Comparison of ENCODE assay signal across 34 cellular contexts in the genomic region with DNA sequence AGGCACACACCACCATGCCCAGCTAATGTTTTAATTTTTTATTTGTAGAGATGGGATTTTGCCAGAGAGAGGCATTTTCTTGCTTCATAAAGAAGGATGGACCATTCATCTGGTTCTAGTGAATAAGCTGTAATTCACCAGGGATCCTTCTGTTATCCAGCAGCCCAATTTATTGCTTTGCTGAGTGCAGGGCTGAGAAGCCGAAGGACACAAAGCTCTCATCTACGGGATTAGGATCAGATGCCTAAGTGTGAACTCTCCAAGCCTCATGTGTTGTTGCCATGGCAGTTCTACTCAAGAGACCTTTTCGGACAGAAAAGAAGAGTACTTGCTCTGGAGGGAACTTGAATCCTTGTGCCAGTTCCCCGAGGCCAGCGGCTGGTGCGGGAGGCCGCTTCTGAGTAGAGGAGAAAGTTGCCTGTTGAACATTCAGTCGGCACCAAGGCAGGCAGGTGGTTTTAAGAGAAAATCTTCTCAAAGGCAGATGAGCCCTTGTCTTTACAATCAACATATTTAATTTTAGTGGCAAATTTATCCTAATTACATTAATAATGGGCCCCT.
"Had no signal": no experiment of that assay in that cellular context is flagged by ENCODE, and none has a peak within 500 bp of the region (broad histone marks: within the 10 kb centered on the region; RNA-seq: fewer than 3 reads in every experiment).

No MANE protein-coding gene starts in this region.

- H3K27me3 Mint-ChIP-seq: activated naive CD8-positive, alpha-beta T cell treated with anti-CD3 and anti-CD28 coated beads for 36 hours; stimulated activated naive CD8-positive, alpha-beta T cell treated with anti-CD3 and anti-CD28 coated beads, Interleukin-15, Interleukin-2, amounts not matched to agents 100 ng/mL and 50 ng/mL, for 24 hours had no signal

- H3K9me3 Mint-ChIP-seq: activated CD4-positive, alpha-beta T cell treated with anti-CD3 and anti-CD28 coated beads, Interleukin-2, amount 10 ng/mL, durations not matched to agents 7 days and 5 days; activated CD8-positive, alpha-beta T cell treated with anti-CD3 and anti-CD28 coated beads for 36 hours; activated naive CD8-positive, alpha-beta T cell treated with anti-CD3 and anti-CD28 coated beads for 36 hours; activated T-helper 2 cell treated with anti-CD3 and anti-CD28 coated beads, Interferon-gamma antibody, Interleukin-2, Interleukin-4, amounts not matched to agents 10 μg/mL and 5 μg/mL and 100 μg/mL, durations not matched to agents 14 hours and 24 hours and 36 hours; mesothelial cell of epicardium; stimulated activated naive CD8-positive, alpha-beta T cell treated with anti-CD3 and anti-CD28 coated beads, Interleukin-15, Interleukin-2, amounts not matched to agents 100 ng/mL and 50 ng/mL, for 24 hours; type B pancreatic cell; WTC11 had no signal

- H3K4me3 Mint-ChIP-seq: activated CD4-positive, alpha-beta T cell treated with anti-CD3 and anti-CD28 coated beads, Interleukin-2, amount 10 ng/mL, durations not matched to agents 7 days and 5 days; activated CD8-positive, alpha-beta T cell treated with anti-CD3 and anti-CD28 coated beads for 36 hours; activated naive CD8-positive, alpha-beta T cell treated with anti-CD3 and anti-CD28 coated beads for 36 hours; mesothelial cell of epicardium; naive thymus-derived CD4-positive, alpha-beta T cell; stimulated activated naive CD8-positive, alpha-beta T cell treated with anti-CD3 and anti-CD28 coated beads, Interleukin-15, Interleukin-2, amounts not matched to agents 100 ng/mL and 50 ng/mL, for 24 hours; T-helper 17 cell; type B pancreatic cell; WTC11 had no signal

- H3K4me1 ChIP-seq: adrenal gland, body of pancreas, colonic mucosa, gastrocnemius medialis, pancreas, prostate gland, uterus had no signal

- H3K27ac Mint-ChIP-seq: activated CD4-positive, alpha-beta T cell treated with anti-CD3 and anti-CD28 coated beads, Interleukin-2, amount 10 ng/mL, durations not matched to agents 7 days and 5 days; activated CD8-positive, alpha-beta T cell treated with anti-CD3 and anti-CD28 coated beads for 36 hours; activated naive CD8-positive, alpha-beta T cell treated with anti-CD3 and anti-CD28 coated beads for 36 hours; activated T-helper 2 cell treated with anti-CD3 and anti-CD28 coated beads, Interferon-gamma antibody, Interleukin-2, Interleukin-4, amounts not matched to agents 10 μg/mL and 5 μg/mL and 100 μg/mL, durations not matched to agents 14 hours and 24 hours and 36 hours; mesothelial cell of epicardium; naive thymus-derived CD4-positive, alpha-beta T cell; stimulated activated naive CD8-positive, alpha-beta T cell treated with anti-CD3 and anti-CD28 coated beads, Interleukin-15, Interleukin-2, amounts not matched to agents 100 ng/mL and 50 ng/mL, for 24 hours; T-helper 17 cell; type B pancreatic cell; WTC11 had no signal

- H3K4me1 Mint-ChIP-seq: activated CD4-positive, alpha-beta T cell treated with anti-CD3 and anti-CD28 coated beads, Interleukin-2, amount 10 ng/mL, durations not matched to agents 7 days and 5 days; activated naive CD8-positive, alpha-beta T cell treated with anti-CD3 and anti-CD28 coated beads for 36 hours; naive thymus-derived CD4-positive, alpha-beta T cell had no signal

- H3K27ac ChIP-seq: adrenal gland, body of pancreas, colonic mucosa, epithelial cell of prostate, esophagus squamous epithelium, gastrocnemius medialis, pancreas, prostate gland, skin epidermis, thoracic aorta, uterus had no signal

- DNase-seq: activated CD4-positive, alpha-beta T cell treated with anti-CD3 and anti-CD28 coated beads for 1 hour; activated CD4-positive, alpha-beta T cell treated with anti-CD3 and anti-CD28 coated beads, Interleukin-2, amount 10 ng/mL, durations not matched to agents 7 days and 5 days; activated CD8-positive, alpha-beta T cell treated with anti-CD3 and anti-CD28 coated beads for 36 hours; activated naive CD8-positive, alpha-beta T cell treated with anti-CD3 and anti-CD28 coated beads for 36 hours; activated T-cell treated with anti-CD3 and anti-CD28 coated beads, Interleukin-2, amount 50 U/mL, for 48 hours; adrenal gland; aorta; body of pancreas; colonic mucosa; effector CD8-positive, alpha-beta T cell; esophagus squamous epithelium; gastrocnemius medialis; head of caudate nucleus; hippocampal formation; left cardiac atrium; left ventricle myocardium superior; naive thymus-derived CD4-positive, alpha-beta T cell; pancreas; retina; stimulated activated CD4-positive, alpha-beta T cell treated with anti-CD3 and anti-CD28 coated beads, Interleukin-12 subunit alpha, Interleukin-12 subunit beta, amount 100 ng/mL, for 4 hours; stimulated activated CD4-positive, alpha-beta T cell treated with anti-CD3 and anti-CD28 coated beads, Interleukin-4, amount 100 ng/mL, for 1 hour; T-helper 17 cell; T1000; uterus had no signal

- H3K27me3 ChIP-seq: adrenal gland, body of pancreas, colonic mucosa, gastrocnemius medialis, pancreas, uterus had no signal

- ATAC-seq: activated CD8-positive, alpha-beta T cell treated with anti-CD3 and anti-CD28 coated beads for 36 hours; body of pancreas; gastrocnemius medialis; left cardiac atrium; left ventricle myocardium superior; naive thymus-derived CD4-positive, alpha-beta T cell; pancreas; sciatic nerve; T-helper 17 cell; WTC11 had no signal

- H3K4me3 ChIP-seq: adrenal gland, body of pancreas, colonic mucosa, esophagus squamous epithelium, gastrocnemius medialis, pancreas, prostate gland, skin epidermis, thoracic aorta, uterus had no signal

- H3K36me3 Mint-ChIP-seq: activated naive CD8-positive, alpha-beta T cell treated with anti-CD3 and anti-CD28 coated beads for 36 hours; mesothelial cell of epicardium; naive thymus-derived CD4-positive, alpha-beta T cell; type B pancreatic cell; WTC11 had no signal

- H3K36me3 ChIP-seq: adrenal gland, colonic mucosa, esophagus squamous epithelium, gastrocnemius medialis, pancreas, prostate gland, thoracic aorta, uterus had no signal
